16 cellular contexts compared by ENCODE assay signal in the genomic region with DNA sequence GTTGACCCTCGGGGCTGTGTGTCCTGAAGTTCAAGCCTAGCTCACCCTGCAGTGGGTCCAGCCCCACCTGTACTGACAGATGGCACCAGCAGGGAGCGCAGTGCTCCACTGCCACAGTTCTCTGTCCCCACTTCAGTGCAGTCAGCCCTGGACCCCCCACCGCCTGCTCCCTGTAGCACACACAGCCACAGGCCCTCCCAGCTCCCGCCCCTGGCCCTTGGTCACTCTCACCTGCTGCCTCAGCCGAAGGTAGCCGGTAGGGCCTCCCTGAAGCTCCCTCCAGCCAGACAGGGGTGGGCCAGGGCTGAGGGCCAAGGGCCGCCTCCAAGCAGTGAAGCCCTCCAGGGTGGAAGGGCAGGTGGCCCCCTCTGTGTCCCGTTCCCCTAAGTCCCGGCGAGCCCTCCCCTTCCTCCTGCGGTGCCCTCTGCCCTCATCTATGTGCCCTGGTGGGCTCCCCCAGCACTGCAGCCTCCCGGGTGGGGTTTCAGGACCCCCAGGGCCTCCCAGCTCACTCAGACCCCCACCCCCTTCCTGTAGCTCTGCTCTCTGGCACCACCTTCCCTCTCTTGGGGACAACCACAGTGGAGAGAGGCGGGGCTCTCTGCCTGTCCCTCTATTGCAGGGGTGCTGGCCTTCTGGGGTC. TPM values are rescaled to one million over a fixed set of nuclear protein-coding genes. Genes with fewer than 3 reads are reported as not detected.
DNase-seq lines count a peak whose midpoint lies in the region; ATAC-seq lines count a peak whose summit lies in the region.
"Had no signal": no experiment of that assay in that cellular context is flagged by ENCODE, and none has a peak within 500 bp of the region (broad histone marks: within the 10 kb centered on the region; RNA-seq: fewer than 3 reads in every experiment).

No MANE protein-coding gene starts in this region.

- H3K9me3 Mint-ChIP-seq in stimulated activated naive CD8-positive, alpha-beta T cell treated with anti-CD3 and anti-CD28 coated beads, Interleukin-15, amount 100 ng/mL, for 72 hours, result no peaks in the 10 kb centered on the region
- H3K9me3 Mint-ChIP-seq in T-cell, result no peaks in the 10 kb centered on the region

- no peak overlapping the region for H3K27ac ChIP-seq in SJCRH30
- H3K27ac ChIP-seq: epithelial cell of prostate, testis had no signal

- no peaks in the 10 kb centered on the region for H3K36me3 Mint-ChIP-seq in T-cell
- H3K36me3 Mint-ChIP-seq: IgD-negative memory B cell had no signal

- H3K9me3 ChIP-seq in SJCRH30 (replicated peaks), result no peaks in the 10 kb centered on the region
- H3K9me3 ChIP-seq: testis had no signal

- no peaks in the 10 kb centered on the region for H3K27me3 ChIP-seq in SJCRH30
- H3K27me3 ChIP-seq: testis had no signal

- CTCF ChIA-PET in T-cell (lab: Charles Lee), result no interaction called here

- POLR2A ChIA-PET in T-cell (lab: Charles Lee), result interaction anchor here in 1 of 2 donors (0.5 to 0.6 kb wide), 2 partner anchors 60 to 622 kb away, joined by 3 to 4 read pairs; no protein-coding TSS in a partner anchor

- H3K4me1 ChIP-seq in SJCRH30, result no peaks in the 10 kb centered on the region

- DNase-seq in stimulated activated naive CD8-positive, alpha-beta T cell treated with anti-CD3 and anti-CD28 coated beads, Interleukin-15, amount 100 ng/mL, for 72 hours, result no peak
- no peak for DNase-seq in stimulated activated naive CD8-positive, alpha-beta T cell treated with anti-CD3 and anti-CD28 coated beads, Interleukin-15, Interleukin-2, amounts not matched to agents 100 U/mL and 50 U/mL, for 24 hours
- peak; percentile 29 to 35 for DNase-seq in SJCRH30
- peak; percentile 74 for DNase-seq in iPS-NIHi11 (ENCODE audit: low spot score)
- no peak for DNase-seq in activated gamma-delta T cell (lab: John Stamatoyannopoulos, UW)
- no peak for DNase-seq in globus pallidus (ENCODE audit: low spot score)
- DNase-seq in T-cell, result no peak
- DNase-seq: activated CD8-positive, alpha-beta memory T cell treated with anti-CD3 and anti-CD28 coated beads, Interleukin-2, amount 50 U/mL, for 4 hours; stimulated activated CD4-positive, alpha-beta T cell treated with anti-CD3 and anti-CD28 coated beads, Interleukin-1b, Interleukin-23, amount 100 ng/mL, for 48 hours; testis had no signal

- no peaks in the 10 kb centered on the region for H3K27me3 Mint-ChIP-seq in stimulated activated naive CD8-positive, alpha-beta T cell treated with anti-CD3 and anti-CD28 coated beads, Interleukin-15, amount 100 ng/mL, for 72 hours
- H3K27me3 Mint-ChIP-seq in T-cell, result no peaks in the 10 kb centered on the region

- ATAC-seq in stimulated activated naive CD8-positive, alpha-beta T cell treated with anti-CD3 and anti-CD28 coated beads, Interleukin-15, amount 100 ng/mL, for 72 hours, result peak; percentile 7
- no peak for ATAC-seq in stimulated activated naive CD8-positive, alpha-beta T cell treated with anti-CD3 and anti-CD28 coated beads, Interleukin-15, Interleukin-2, amounts not matched to agents 100 U/mL and 50 U/mL, for 24 hours
- ATAC-seq in GM19351 (IDR thresholded peaks at IDR 0.05; ENCODE audit: unreplicated experiment) (no peak), T-cell (replicated peaks in 1 of 4) (no peak)

- H3K4me1 Mint-ChIP-seq in stimulated activated naive CD8-positive, alpha-beta T cell treated with anti-CD3 and anti-CD28 coated beads, Interleukin-15, amount 100 ng/mL, for 72 hours, result peaks cover 30% of the 10 kb centered on the region
- H3K4me1 Mint-ChIP-seq in T-cell, result peaks cover 20 to 30% (median 22%) of the 10 kb centered on the region in 3 donors

- H3K27ac Mint-ChIP-seq in stimulated activated naive CD8-positive, alpha-beta T cell treated with anti-CD3 and anti-CD28 coated beads, Interleukin-15, amount 100 ng/mL, for 72 hours, result no peak overlapping the region
- H3K27ac Mint-ChIP-seq in T-cell, result no peak overlapping the region
- H3K27ac Mint-ChIP-seq: IgD-negative memory B cell had no signal

- no peak overlapping the region for H3K4me3 ChIP-seq in SJCRH30
- H3K4me3 ChIP-seq: testis had no signal

- H3K4me3 Mint-ChIP-seq in stimulated activated naive CD8-positive, alpha-beta T cell treated with anti-CD3 and anti-CD28 coated beads, Interleukin-15, amount 100 ng/mL, for 72 hours, result no peak overlapping the region
- H3K4me3 Mint-ChIP-seq in T-cell, result no peak overlapping the region
- H3K4me3 Mint-ChIP-seq: IgD-negative memory B cell had no signal

- no peaks in the 10 kb centered on the region for H3K36me3 ChIP-seq in SJCRH30

RNA-seq across cellular contexts. Expression of gene ALPP, which starts 10.8 kb away (rescaled TPM):
- total RNA-seq in SJCRH30 (2014; rRNA removed; shearing (Covaris generic)), result 0.08 TPM in 1 of 2 replicates, not detected in the other
- under 1 TPM in 1 of 5 donors, not detected in 4; 0.16 TPM for total RNA-seq in T-cell
- total RNA-seq: kidney epithelial cell; omental fat pad; T-helper 2 cell treated with Interferon-gamma antibody and Interleukin-4, amounts not matched to agents 100 ng/mL and 5 ng/mL, for 36 hours had no signal

RNA-seq across cellular contexts. Expression of gene ALPG, which starts 38.9 kb away (rescaled TPM):
- total RNA-seq in SJCRH30 (2014; rRNA removed; shearing (Covaris generic)), result not detected in 2 replicates
- total RNA-seq in T-cell, result under 1 TPM in 1 of 5 donors, not detected in 4; 0.15 TPM
- total RNA-seq: kidney epithelial cell; omental fat pad; T-helper 2 cell treated with Interferon-gamma antibody and Interleukin-4, amounts not matched to agents 100 ng/mL and 5 ng/mL, for 36 hours had no signal

Comparison
In these comparisons a context has a peak if more than half of its experiments do, and no peak if none do; other contexts are left out.
1. DNase-seq: peak in SJCRH30 (2 of 2) and iPS-NIHi11 (single experiment); none in stimulated activated naive CD8-positive, alpha-beta T cell treated with anti-CD3 and anti-CD28 coated beads, Interleukin-15, amount 100 ng/mL, for 72 hours (0 of 2), stimulated activated naive CD8-positive, alpha-beta T cell treated with anti-CD3 and anti-CD28 coated beads, Interleukin-15, Interleukin-2, amounts not matched to agents 100 U/mL and 50 U/mL, for 24 hours (single experiment), activated gamma-delta T cell (single experiment), globus pallidus (single experiment) and T-cell (0 of 34).